19 cellular contexts compared by ENCODE assay signal in the genomic region with DNA sequence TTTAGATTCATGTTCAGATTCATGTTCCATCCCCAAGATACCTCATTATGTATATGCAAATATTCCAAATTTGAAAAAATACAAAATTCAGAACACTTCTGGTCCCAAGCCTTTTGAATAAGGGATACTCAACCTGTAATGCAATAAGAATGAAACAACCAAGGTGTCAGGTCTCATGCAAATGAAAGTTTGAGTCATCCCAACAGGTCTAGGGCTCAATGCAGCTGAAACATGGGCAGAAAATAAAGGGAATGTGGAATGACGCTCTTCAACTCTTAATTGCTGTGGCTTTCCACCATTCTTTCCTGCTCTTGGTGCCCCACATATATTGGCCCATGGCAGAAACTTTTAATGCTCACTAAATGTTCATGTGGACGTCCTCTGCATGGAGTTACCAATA.
DNase-seq lines count a peak whose midpoint lies in the region; ATAC-seq, FAIRE-seq and TF ChIP-seq lines count a peak whose summit lies in the region.
"Had no signal": no experiment of that assay in that cellular context is flagged by ENCODE, and none has a peak within 500 bp of the region (broad histone marks: within the 10 kb centered on the region; RNA-seq: fewer than 3 reads in every experiment).

No MANE protein-coding gene starts in this region.

- no CpG with 5 or more reads among the region's 2 CpGs for WGBS in trophoblast cell (ENCODE audit: extremely low coverage, insufficient coverage, insufficient read length)

- H3K27ac ChIP-seq in PC-9 = peak overlapping the region; percentile 3; the same call in 1 of the 2 replicates
- no peak overlapping the region for H3K27ac ChIP-seq in foreskin keratinocyte
- no peak overlapping the region for H3K27ac ChIP-seq in trophoblast cell (ENCODE audit: low read depth, low read length)

- peaks cover 16% of the 10 kb centered on the region; the same call in 1 of the 2 replicates for H3F3A ChIP-seq in PC-9 (ENCODE audit: insufficient read depth, low read depth)

- H3K79me1 ChIP-seq in trophoblast cell (ENCODE audit: low read length) = no peaks in the 10 kb centered on the region

- no peak overlapping the region for H2BK120ac ChIP-seq in trophoblast cell (ENCODE audit: insufficient read depth, low read length, poor library complexity)

- intact Hi-C loops in PC-9 (cut with micrococcal nuclease; ENCODE audit: unreplicated experiment) = no loop called here

- H3K18ac ChIP-seq in trophoblast cell (ENCODE audit: low read length) = no peak overlapping the region

- H3K4me2 ChIP-seq in PC-9 (no peak overlapping the region), trophoblast cell (ENCODE audit: low read length) (no peak overlapping the region)

- H4K91ac ChIP-seq in trophoblast cell (ENCODE audit: low read depth, low read length) = no peak overlapping the region

- no peak overlapping the region for H3K23ac ChIP-seq in trophoblast cell (ENCODE audit: low read length)

- H3K27me3 ChIP-seq in PC-9 (ENCODE audit: insufficient read depth, low read depth) = no peaks in the 10 kb centered on the region
- no peaks in the 10 kb centered on the region for H3K27me3 ChIP-seq in foreskin keratinocyte
- H3K27me3 ChIP-seq in trophoblast cell (ENCODE audit: insufficient read depth, low read length) = no peaks in the 10 kb centered on the region
- H3K27me3 ChIP-seq: BE2C had no signal

- H3K9ac ChIP-seq in trophoblast cell (ENCODE audit: low read length) = no peak overlapping the region

- H4K20me1 ChIP-seq in PC-9 (ENCODE audit: insufficient read depth) = no peaks in the 10 kb centered on the region

- no peak overlapping the region for H2AFZ ChIP-seq in PC-9
- no peak overlapping the region for H2AFZ ChIP-seq in trophoblast cell (ENCODE audit: insufficient read depth, low read length, poor library complexity)

- ATAC-seq in foreskin keratinocyte = peak; percentile 32
- ATAC-seq in HG02852 (IDR thresholded peaks at IDR 0.05; ENCODE audit: unreplicated experiment) = no peak
- no peak for ATAC-seq in HG02973 (IDR thresholded peaks at IDR 0.05; ENCODE audit: unreplicated experiment)
- ATAC-seq: GM12878 had no signal

- no peak for FAIRE-seq in H54 (lab: Jason Lieb, UNC)
- FAIRE-seq: A204.1, GM12878, H1 had no signal

- H2BK5ac ChIP-seq in trophoblast cell (ENCODE audit: low read depth, low read length, poor library complexity) = no peak overlapping the region

- H4K12ac ChIP-seq in trophoblast cell (ENCODE audit: low read depth, low read length) = no peak overlapping the region

- CTCF ChIA-PET in PC-9 (lab: Charles Lee) = no interaction called here

- POLR2A ChIA-PET in PC-9 (lab: Charles Lee; ENCODE audit: unreplicated experiment) = no interaction called here

- no peak for TF ChIP-seq POLR2A in H54 (IDR thresholded peaks at IDR 0.05; ENCODE audit: low read depth, low read length)

- no peaks in the 10 kb centered on the region for H3K79me2 ChIP-seq in PC-9 (ENCODE audit: low read depth)
- H3K79me2 ChIP-seq in trophoblast cell (ENCODE audit: control insufficient read depth, insufficient read depth, low read length, poor library complexity) = no peaks in the 10 kb centered on the region

- H2BK12ac ChIP-seq in trophoblast cell (ENCODE audit: low read length) = no peak overlapping the region

- H3K4me1 ChIP-seq in PC-9 (replicated peaks; ENCODE audit: insufficient read depth) = peaks cover 31% of the 10 kb centered on the region
- H3K4me1 ChIP-seq in foreskin keratinocyte = peaks cover 8% of the 10 kb centered on the region
- H3K4me1 ChIP-seq in trophoblast cell (ENCODE audit: control insufficient read depth in 1 of 2, insufficient read depth in 2 of 2, low read length in 2 of 2) = peaks cover 0 to 3% of the 10 kb centered on the region in 2 experiments
- H3K4me1 ChIP-seq: BE2C, HAP-1 had no signal

- H3K9me3 ChIP-seq in PC-9 (ENCODE audit: insufficient read depth, low read depth) = no peaks in the 10 kb centered on the region
- H3K9me3 ChIP-seq in trophoblast cell (ENCODE audit: insufficient read depth, low read depth, low read length) = no peaks in the 10 kb centered on the region
- H3K9me3 ChIP-seq: BE2C, HAP-1 had no signal

- H3K9me2 ChIP-seq in PC-9 (ENCODE audit: insufficient read depth) = no peaks in the 10 kb centered on the region

- no peak overlapping the region for H2AK5ac ChIP-seq in trophoblast cell (ENCODE audit: low read length)

- DNase-seq in PC-9 (no peak), foreskin keratinocyte (peak in 1 of 2 donors; percentile 43), trophoblast cell (peak; percentile 52 to 83), H54 (ENCODE audit: insufficient read length, low spot score) (no peak)
- DNase-seq in activated CD4-positive, CD25-positive, alpha-beta regulatory T cell (lab: John Stamatoyannopoulos, UW) = no peak
- DNase-seq: BE2C; C1 segment of cervical spinal cord; CD4-positive, CD25-positive, alpha-beta regulatory T cell; CD8-positive, alpha-beta memory T cell; COR-L47; DMS 273 treated with DMSO at 0.1 percent for 48 hours; DMS53; DND-41 had no signal

- no peak overlapping the region for H3K4ac ChIP-seq in trophoblast cell (ENCODE audit: low read depth, low read length)

- H4K8ac ChIP-seq in trophoblast cell (ENCODE audit: low read depth, low read length) = no peak overlapping the region

- H3K36me3 ChIP-seq in PC-9 (ENCODE audit: low read depth) (no peaks in the 10 kb centered on the region), trophoblast cell (ENCODE audit: control insufficient read depth in 1 of 2, insufficient read depth in 2 of 2, low read length in 2 of 2) (no peaks in the 10 kb centered on the region)
- H3K36me3 ChIP-seq: BE2C, HAP-1 had no signal

- H3K4me3 ChIP-seq in PC-9 (no peak overlapping the region), trophoblast cell (ENCODE audit: low read depth, low read length) (no peak overlapping the region)
- H3K4me3 ChIP-seq: GM12878, HAP-1 had no signal

- no peak for TF ChIP-seq CTCF in PC-9 (conservative IDR thresholded peaks at IDR 0.05)
- no peak for TF ChIP-seq CTCF in foreskin keratinocyte (conservative IDR thresholded peaks at IDR 0.05)

- no peak overlapping the region for H3K14ac ChIP-seq in trophoblast cell (ENCODE audit: low read length)

- BruUV-seq in PC-9 (replicated peaks; lab: Mats Ljungman, UMichigan) = no TSS peak

Comparison
In these comparisons a context has a peak if more than half of its experiments do, and no peak if none do; other contexts are left out.
1. DNase-seq: peak in trophoblast cell (2 of 2); none in PC-9 (0 of 2), activated CD4-positive, CD25-positive, alpha-beta regulatory T cell (0 of 4) and H54 (single experiment).